In genomic region chr5:143121135-143121474, GRCh38 we compare ENCODE assay signal across 28 cellular contexts.
A peak's percentile ranks its signal among the peaks of the same experiment; 100 is the strongest.
DNase-seq lines count a peak whose midpoint lies in the region; ATAC-seq, FAIRE-seq and TF ChIP-seq lines count a peak whose summit lies in the region.
"Had no signal": no experiment of that assay in that cellular context is flagged by ENCODE, and none has a peak within 500 bp of the region (broad histone marks: within the 10 kb centered on the region; RNA-seq: fewer than 3 reads in every experiment).

No MANE protein-coding gene starts in this region.

- peaks cover 35% of the 10 kb centered on the region for H3K36me3 Mint-ChIP-seq in CD8-positive, alpha-beta T cell
- peaks cover 9% of the 10 kb centered on the region for H3K36me3 Mint-ChIP-seq in activated CD4-positive, alpha-beta memory T cell treated with anti-CD3 and anti-CD28 coated beads for 36 hours
- H3K36me3 Mint-ChIP-seq in immature natural killer cell: peaks cover 10 to 47% (median 30%) of the 10 kb centered on the region in 3 donors

- peaks cover 20% of the 10 kb centered on the region for H3K4me1 Mint-ChIP-seq in CD8-positive, alpha-beta T cell (ENCODE audit: low read depth)
- peaks cover 42% of the 10 kb centered on the region for H3K4me1 Mint-ChIP-seq in activated CD4-positive, alpha-beta memory T cell treated with anti-CD3 and anti-CD28 coated beads for 36 hours (ENCODE audit: low read depth)
- peaks cover 48 to 76% of the 10 kb centered on the region in 2 donors for H3K4me1 Mint-ChIP-seq in immature natural killer cell

- POLR2A ChIA-PET in CD8-positive, alpha-beta T cell (lab: Charles Lee): no interaction called here
- POLR2A ChIA-PET in activated CD4-positive, alpha-beta memory T cell treated with anti-CD3 and anti-CD28 coated beads for 36 hours (lab: Charles Lee): no interaction called here
- POLR2A ChIA-PET in PC-9 (lab: Charles Lee; ENCODE audit: unreplicated experiment): no interaction called here

- no peak overlapping the region for H2AFZ ChIP-seq in PC-9

- no peak overlapping the region for H3K4me3 ChIP-seq in CD8-positive, alpha-beta T cell (ENCODE audit: low read depth, low read length)
- no peak overlapping the region for H3K4me3 ChIP-seq in PC-9
- H3K4me3 ChIP-seq: BLaER1, body of pancreas, gastroesophageal sphincter, pancreas, SK-N-MC had no signal

- H4K20me1 ChIP-seq in PC-9 (ENCODE audit: insufficient read depth): no peaks in the 10 kb centered on the region
- H4K20me1 ChIP-seq: BLaER1 had no signal

- peak in 1 of 7 experiments; percentile 24 for DNase-seq in CD8-positive, alpha-beta T cell
- no peak for DNase-seq in GM12892 (ENCODE audit: insufficient read length)
- peak; percentile 39 for DNase-seq in activated CD4-positive, alpha-beta memory T cell treated with anti-CD3 and anti-CD28 coated beads for 36 hours
- DNase-seq in immature natural killer cell: peak; percentile 69 to 75 (median 72)
- DNase-seq in activated naive CD4-positive, alpha-beta T cell treated with Interleukin-2 at 50 U/mL for 16 hours: no peak
- DNase-seq in PC-9: no peak
- DNase-seq: activated CD4-positive, CD25-positive, alpha-beta regulatory T cell treated with anti-CD3 and anti-CD28 coated beads, Interleukin-2, amount 50 U/mL, for 72 hours; activated effector memory CD4-positive, alpha-beta T cell treated with anti-CD3 and anti-CD28 coated beads, Interleukin-2, amount 50 U/mL, for 16 hours; body of pancreas; COR-L47; DMS53; GDM1; KBM-7; kidney; NCI-H1436; NCI-H2081 treated with DMSO at 0.1 percent for 48 hours; pancreas; substantia nigra had no signal

- FAIRE-seq in GM12892 (lab: Jason Lieb, UNC): peak; percentile 40
- FAIRE-seq: endothelial cell of umbilical vein, HTR-8/SVneo, kidney, pancreas, small intestine had no signal

- no peaks in the 10 kb centered on the region for H3K9me3 ChIP-seq in CD8-positive, alpha-beta T cell (ENCODE audit: low read length)
- no peaks in the 10 kb centered on the region for H3K9me3 ChIP-seq in PC-9 (ENCODE audit: insufficient read depth, low read depth)
- H3K9me3 ChIP-seq: BLaER1, body of pancreas, gastroesophageal sphincter, pancreas had no signal

- no peaks in the 10 kb centered on the region for H3K36me3 ChIP-seq in CD8-positive, alpha-beta T cell (ENCODE audit: insufficient read depth, low read length)
- no peaks in the 10 kb centered on the region for H3K36me3 ChIP-seq in PC-9 (ENCODE audit: low read depth)
- H3K36me3 ChIP-seq: pancreas had no signal

- no peaks in the 10 kb centered on the region for H3K79me2 ChIP-seq in PC-9 (ENCODE audit: low read depth)

- H3K27me3 ChIP-seq in CD8-positive, alpha-beta T cell (ENCODE audit: insufficient read depth, low read length): no peaks in the 10 kb centered on the region
- no peaks in the 10 kb centered on the region for H3K27me3 ChIP-seq in PC-9 (ENCODE audit: insufficient read depth, low read depth)
- H3K27me3 ChIP-seq: BLaER1, body of pancreas, gastroesophageal sphincter, pancreas had no signal

- no peaks in the 10 kb centered on the region for H3F3A ChIP-seq in PC-9 (ENCODE audit: insufficient read depth, low read depth)

- no peaks in the 10 kb centered on the region for H3K4me1 ChIP-seq in CD8-positive, alpha-beta T cell (ENCODE audit: insufficient read depth, low read length)
- no peaks in the 10 kb centered on the region for H3K4me1 ChIP-seq in PC-9 (replicated peaks; ENCODE audit: insufficient read depth)
- H3K4me1 ChIP-seq: pancreas had no signal

- no peak overlapping the region for H3K27ac ChIP-seq in CD8-positive, alpha-beta T cell (ENCODE audit: low read depth, low read length)
- no peak overlapping the region for H3K27ac ChIP-seq in PC-9
- H3K27ac ChIP-seq: BLaER1, body of pancreas, gastroesophageal sphincter, pancreas had no signal

- TF ChIP-seq POLR2A in GM12892 (IDR thresholded peaks at IDR 0.05; ENCODE audit: low read depth, low read length): no peak

- intact Hi-C loops in CD8-positive, alpha-beta T cell (cut with DNase I, micrococcal nuclease): no loop called here
- intact Hi-C loops in activated CD4-positive, alpha-beta memory T cell treated with anti-CD3 and anti-CD28 coated beads for 36 hours (cut with micrococcal nuclease): no loop called here
- intact Hi-C loops in PC-9 (cut with micrococcal nuclease; ENCODE audit: unreplicated experiment): no loop called here

- CTCF ChIA-PET in CD8-positive, alpha-beta T cell (lab: Charles Lee): no interaction called here
- CTCF ChIA-PET in activated CD4-positive, alpha-beta memory T cell treated with anti-CD3 and anti-CD28 coated beads for 36 hours (lab: Charles Lee): no interaction called here
- CTCF ChIA-PET in PC-9 (lab: Charles Lee): no interaction called here

- no peak overlapping the region for H3K4me3 Mint-ChIP-seq in CD8-positive, alpha-beta T cell
- H3K4me3 Mint-ChIP-seq in activated CD4-positive, alpha-beta memory T cell treated with anti-CD3 and anti-CD28 coated beads for 36 hours: no peak overlapping the region
- H3K4me3 Mint-ChIP-seq in immature natural killer cell: peak overlapping the region; percentile 4 to 63 (median 36)
- H3K4me3 Mint-ChIP-seq: nephron, type B pancreatic cell had no signal

- no peak overlapping the region for H3K4me2 ChIP-seq in PC-9
- H3K4me2 ChIP-seq: BLaER1 had no signal

- no peaks in the 10 kb centered on the region for H3K9me2 ChIP-seq in PC-9 (ENCODE audit: insufficient read depth)

- ATAC-seq in CD8-positive, alpha-beta T cell: peak; percentile 48
- ATAC-seq in GM21576 (IDR thresholded peaks at IDR 0.05; ENCODE audit: unreplicated experiment): no peak
- ATAC-seq: body of pancreas, gastroesophageal sphincter, HCT116, pancreas had no signal

- H3K27me3 Mint-ChIP-seq in CD8-positive, alpha-beta T cell (ENCODE audit: low read depth): no peaks in the 10 kb centered on the region
- no peaks in the 10 kb centered on the region for H3K27me3 Mint-ChIP-seq in activated CD4-positive, alpha-beta memory T cell treated with anti-CD3 and anti-CD28 coated beads for 36 hours
- H3K27me3 Mint-ChIP-seq in immature natural killer cell (ENCODE audit: low read depth in 3 of 3): peaks cover 4 to 8% (median 5%) of the 10 kb centered on the region in 3 donors
- H3K27me3 Mint-ChIP-seq: type B pancreatic cell had no signal

- H3K27ac Mint-ChIP-seq in CD8-positive, alpha-beta T cell: no peak overlapping the region
- no peak overlapping the region for H3K27ac Mint-ChIP-seq in activated CD4-positive, alpha-beta memory T cell treated with anti-CD3 and anti-CD28 coated beads for 36 hours
- peak overlapping the region; percentile 46 to 78 (median 68) for H3K27ac Mint-ChIP-seq in immature natural killer cell
- H3K27ac Mint-ChIP-seq: nephron, type B pancreatic cell had no signal

- H3K9me3 Mint-ChIP-seq in CD8-positive, alpha-beta T cell: no peaks in the 10 kb centered on the region
- H3K9me3 Mint-ChIP-seq in activated CD4-positive, alpha-beta memory T cell treated with anti-CD3 and anti-CD28 coated beads for 36 hours: no peaks in the 10 kb centered on the region
- no peaks in the 10 kb centered on the region for H3K9me3 Mint-ChIP-seq in immature natural killer cell
- H3K9me3 Mint-ChIP-seq: nephron, type B pancreatic cell had no signal

- TF ChIP-seq CTCF in CD8-positive, alpha-beta T cell (IDR thresholded peaks at IDR 0.05): no peak
- no peak for TF ChIP-seq CTCF in PC-9 (conservative IDR thresholded peaks at IDR 0.05)

- no TSS peak for BruUV-seq in PC-9 (replicated peaks; lab: Mats Ljungman, UMichigan)

Comparison
In these comparisons a context has a peak if more than half of its experiments do, and no peak if none do; other contexts are left out.
1. DNase-seq: peak in activated CD4-positive, alpha-beta memory T cell treated with anti-CD3 and anti-CD28 coated beads for 36 hours (single experiment) and immature natural killer cell (3 of 3); none in GM12892 (single experiment), activated naive CD4-positive, alpha-beta T cell treated with Interleukin-2 at 50 U/mL for 16 hours (single experiment) and PC-9 (0 of 2).
2. H3K27ac Mint-ChIP-seq: peak in immature natural killer cell (6 of 6); none in CD8-positive, alpha-beta T cell (single experiment) and activated CD4-positive, alpha-beta memory T cell treated with anti-CD3 and anti-CD28 coated beads for 36 hours (single experiment).
3. H3K4me3 Mint-ChIP-seq: peak in immature natural killer cell (5 of 5); none in CD8-positive, alpha-beta T cell (single experiment) and activated CD4-positive, alpha-beta memory T cell treated with anti-CD3 and anti-CD28 coated beads for 36 hours (single experiment).